ENCODE assay signal across 11 cellular contexts in genomic region chr10:82874671-82875070, GRCh38.
"Had no signal": no experiment of that assay in that cellular context is flagged by ENCODE, and none has a peak within 500 bp of the region (broad histone marks: within the 10 kb centered on the region; RNA-seq: fewer than 3 reads in every experiment).

No MANE protein-coding gene starts in this region.

- H3K9me3 Mint-ChIP-seq: activated naive CD4-positive, alpha-beta T cell treated with anti-CD3 and anti-CD28 coated beads for 36 hours; activated naive CD8-positive, alpha-beta T cell treated with anti-CD3 and anti-CD28 coated beads, Interleukin-2, amount 50 U/mL, for 24 hours had no signal

- H3K4me3 ChIP-seq: mucosa of descending colon, pancreas had no signal

- H3K4me3 Mint-ChIP-seq: activated naive CD4-positive, alpha-beta T cell treated with anti-CD3 and anti-CD28 coated beads for 36 hours; activated naive CD8-positive, alpha-beta T cell treated with anti-CD3 and anti-CD28 coated beads, Interleukin-2, amount 50 U/mL, for 24 hours; activated T-helper 17 cell treated with anti-CD3 and anti-CD28 coated beads, Interleukin-2, amount 50 U/mL, for 72 hours; naive thymus-derived CD4-positive, alpha-beta T cell; stimulated activated effector memory CD8-positive, alpha-beta T cell treated with anti-CD3 and anti-CD28 coated beads, Interleukin-12 subunit alpha, Interleukin-12 subunit beta, amount 100 ng/mL, for 72 hours had no signal

- H3K36me3 Mint-ChIP-seq: naive thymus-derived CD4-positive, alpha-beta T cell; stimulated activated effector memory CD8-positive, alpha-beta T cell treated with anti-CD3 and anti-CD28 coated beads, Interleukin-12 subunit alpha, Interleukin-12 subunit beta, amount 100 ng/mL, for 72 hours had no signal

- H3K4me1 Mint-ChIP-seq: activated naive CD8-positive, alpha-beta T cell treated with anti-CD3 and anti-CD28 coated beads, Interleukin-2, amount 50 U/mL, for 24 hours; activated T-helper 17 cell treated with anti-CD3 and anti-CD28 coated beads, Interleukin-2, amount 50 U/mL, for 72 hours; naive thymus-derived CD4-positive, alpha-beta T cell; stimulated activated effector memory CD8-positive, alpha-beta T cell treated with anti-CD3 and anti-CD28 coated beads, Interleukin-12 subunit alpha, Interleukin-12 subunit beta, amount 100 ng/mL, for 72 hours had no signal

- H3K9me3 ChIP-seq: pancreas had no signal

- H3K27me3 ChIP-seq: pancreas had no signal

- H3K27ac ChIP-seq: pancreas, WERI-Rb-1 had no signal

- H3K27ac Mint-ChIP-seq: activated naive CD4-positive, alpha-beta T cell treated with anti-CD3 and anti-CD28 coated beads for 36 hours; activated naive CD8-positive, alpha-beta T cell treated with anti-CD3 and anti-CD28 coated beads, Interleukin-2, amount 50 U/mL, for 24 hours; activated T-helper 17 cell treated with anti-CD3 and anti-CD28 coated beads, Interleukin-2, amount 50 U/mL, for 72 hours; naive thymus-derived CD4-positive, alpha-beta T cell; stimulated activated effector memory CD8-positive, alpha-beta T cell treated with anti-CD3 and anti-CD28 coated beads, Interleukin-12 subunit alpha, Interleukin-12 subunit beta, amount 100 ng/mL, for 72 hours had no signal

- H3K36me3 ChIP-seq: pancreas, WERI-Rb-1 had no signal

- H3K27me3 Mint-ChIP-seq: activated naive CD8-positive, alpha-beta T cell treated with anti-CD3 and anti-CD28 coated beads, Interleukin-2, amount 50 U/mL, for 24 hours; activated T-helper 17 cell treated with anti-CD3 and anti-CD28 coated beads, Interleukin-2, amount 50 U/mL, for 72 hours; naive thymus-derived CD4-positive, alpha-beta T cell had no signal

- H3K4me1 ChIP-seq: pancreas had no signal

- DNase-seq: activated CD4-positive, alpha-beta T cell treated with anti-CD3 and anti-CD28 coated beads, Interleukin-2, amount 50 U/mL, for 48 hours; activated naive CD4-positive, alpha-beta T cell treated with anti-CD3 and anti-CD28 coated beads for 36 hours; activated naive CD8-positive, alpha-beta T cell treated with anti-CD3 and anti-CD28 coated beads, Interleukin-2, amount 50 U/mL, for 24 hours; effector CD8-positive, alpha-beta T cell; mucosa of descending colon; naive thymus-derived CD4-positive, alpha-beta T cell; pancreas; stimulated activated CD4-positive, alpha-beta T cell treated with anti-CD3 and anti-CD28 coated beads, Interleukin-2, amount 100 ng/mL, for 24 hours; WERI-Rb-1 had no signal
